In the genomic region with DNA sequence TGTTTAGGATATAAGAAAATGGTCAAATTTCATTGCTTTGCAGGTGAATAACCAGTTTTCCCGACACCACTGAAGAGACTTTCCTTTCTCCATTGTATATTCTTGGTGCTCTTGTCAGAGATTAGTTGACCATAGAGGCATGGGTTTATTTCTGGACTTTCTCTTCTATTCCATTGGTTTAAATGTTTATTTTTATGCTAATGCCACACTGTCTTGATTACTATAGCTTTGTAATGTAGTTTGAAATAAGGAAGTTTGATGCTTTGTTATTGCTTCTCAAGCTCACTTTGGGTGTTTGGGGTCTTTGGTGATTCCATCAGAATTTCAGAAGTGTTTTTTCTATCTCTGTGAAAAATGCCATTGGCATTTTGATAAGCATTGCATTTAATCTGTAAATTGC, we compare ENCODE assay signal across 3 cellular contexts.
TF ChIP-seq lines count a peak whose summit lies in the region.

No MANE protein-coding gene starts in this region.

TF ChIP-seq in HEK293, 187 proteins besides CTCF, POLR2A, EP300 and RAD21:
- TF ChIP-seq ZIC2 (tag by site-specific recombination; IDR thresholded peaks at IDR 0.05) (no peak), ZFHX2 (tag by site-specific recombination; conservative IDR thresholded peaks at IDR 0.05) (no peak), SETDB1 (IDR thresholded peaks at IDR 0.05; ENCODE audit: insufficient read length, low read length) (peak; percentile 58)

TF ChIP-seq in K562, 482 proteins besides CTCF, POLR2A, EP300 and RAD21:
- TF ChIP-seq RBM25 (IDR thresholded peaks at IDR 0.05; ENCODE audit: low read depth, low read length, severe bottlenecking), result peak; percentile 66
- TF ChIP-seq RNF219 (CRISPR knock-in tag; IDR thresholded peaks at IDR 0.05), result no peak
TF ChIP-seq in K562: peak in this region for 1.

TF ChIP-seq in WTC11, 78 proteins besides CTCF, POLR2A, EP300 and RAD21:
- TF ChIP-seq ZNF416 (CRISPR knock-in tag; IDR thresholded peaks at IDR 0.05) (no peak), PRRX2 (CRISPR knock-in tag; IDR thresholded peaks at IDR 0.05) (no peak), ZBTB21 (CRISPR knock-in tag; IDR thresholded peaks at IDR 0.05; ENCODE audit: borderline replicate concordance) (no peak), TP53 (CRISPR knock-in tag; IDR thresholded peaks at IDR 0.05) (no peak), ZMAT4 (CRISPR knock-in tag; IDR thresholded peaks at IDR 0.05) (no peak), ZNF121 (CRISPR knock-in tag; IDR thresholded peaks at IDR 0.05) (no peak), TEAD4 (CRISPR knock-in tag; IDR thresholded peaks at IDR 0.05) (no peak), ATF3 (CRISPR knock-in tag; conservative IDR thresholded peaks at IDR 0.05) (no peak), CREB1 (CRISPR knock-in tag; IDR thresholded peaks at IDR 0.05) (no peak), SMAD3 (CRISPR knock-in tag; IDR thresholded peaks at IDR 0.05; ENCODE audit: borderline replicate concordance) (no peak), ELF4 (CRISPR knock-in tag; IDR thresholded peaks at IDR 0.05; ENCODE audit: low read depth) (no peak), ZNF423 (CRISPR knock-in tag; IDR thresholded peaks at IDR 0.05) (no peak)
- TF ChIP-seq, protein P1, sequence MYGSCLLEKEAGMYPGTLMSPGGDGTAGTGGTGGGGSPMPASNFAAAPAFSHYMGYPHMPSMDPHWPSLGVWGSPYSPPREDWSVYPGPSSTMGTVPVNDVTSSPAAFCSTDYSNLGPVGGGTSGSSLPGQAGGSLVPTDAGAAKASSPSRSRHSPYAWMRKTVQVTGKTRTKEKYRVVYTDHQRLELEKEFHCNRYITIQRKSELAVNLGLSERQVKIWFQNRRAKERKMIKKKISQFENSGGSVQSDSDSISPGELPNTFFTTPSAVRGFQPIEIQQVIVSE (CRISPR knock-in tag; IDR thresholded peaks at IDR 0.05; ENCODE audit: borderline replicate concordance), result no peak
